Comparison of ENCODE assay signal across 9 cellular contexts in genomic region chr11:10623797-10624761, GRCh38. TPM values are rescaled to one million over a fixed set of nuclear protein-coding genes. Genes with fewer than 3 reads are reported as not detected.
DNase-seq lines count a peak whose midpoint lies in the region; ATAC-seq and TF ChIP-seq lines count a peak whose summit lies in the region.
"Had no signal": no experiment of that assay in that cellular context is flagged by ENCODE, and none has a peak within 500 bp of the region (broad histone marks: within the 10 kb centered on the region; RNA-seq: fewer than 3 reads in every experiment).

No MANE protein-coding gene starts in this region.

- TF ChIP-seq POLR2A in heart left ventricle (IDR thresholded peaks at IDR 0.05): no peak

- H3K36me3 Mint-ChIP-seq in stimulated activated effector memory CD8-positive, alpha-beta T cell treated with anti-CD3 and anti-CD28 coated beads, Interleukin-12 subunit alpha, Interleukin-12 subunit beta, amount 100 ng/mL, for 72 hours: no peaks in the 10 kb centered on the region
- H3K36me3 Mint-ChIP-seq: natural killer cell had no signal

- H3K4me3 ChIP-seq in heart left ventricle: no peak overlapping the region

- in situ Hi-C loops in Caki2 (cut with HindIII; ENCODE audit: low pct_unique_long_range_greater_than_20kb, low sequenced_read_pairs): no loop called here

- intact Hi-C loops in heart left ventricle (cut with DNase I): loop anchor here in 7 of 10 donors (1.0 to 10.0 kb wide), 4 partner anchors 108 to 111 kb away; no protein-coding TSS in a partner anchor

- peak overlapping the region; percentile 71 for H3K27ac Mint-ChIP-seq in stimulated activated effector memory CD8-positive, alpha-beta T cell treated with anti-CD3 and anti-CD28 coated beads, Interleukin-12 subunit alpha, Interleukin-12 subunit beta, amount 100 ng/mL, for 72 hours

- H3K27ac ChIP-seq in heart left ventricle: peak overlapping the region in 5 of 12 donors; percentile 1 to 85 (median 26)

- H3K9me3 Mint-ChIP-seq in stimulated activated effector memory CD8-positive, alpha-beta T cell treated with anti-CD3 and anti-CD28 coated beads, Interleukin-12 subunit alpha, Interleukin-12 subunit beta, amount 100 ng/mL, for 72 hours: no peaks in the 10 kb centered on the region
- H3K9me3 Mint-ChIP-seq: natural killer cell had no signal

- H3K36me3 ChIP-seq in heart left ventricle: no peaks in the 10 kb centered on the region

- no peak overlapping the region for H3K4me3 Mint-ChIP-seq in stimulated activated effector memory CD8-positive, alpha-beta T cell treated with anti-CD3 and anti-CD28 coated beads, Interleukin-12 subunit alpha, Interleukin-12 subunit beta, amount 100 ng/mL, for 72 hours
- H3K4me3 Mint-ChIP-seq: natural killer cell had no signal

- peak; percentile 26 for DNase-seq in Caki2 (ENCODE audit: low read depth)
- peak; percentile 17 for DNase-seq in HK-2 (ENCODE audit: unreplicated experiment)
- DNase-seq in UCSD-AML1 (lab: John Stamatoyannopoulos, UW; ENCODE audit: unreplicated experiment): peak; percentile 64
- DNase-seq in heart left ventricle: peak in 1 of 5 donors; percentile 41
- DNase-seq in stimulated activated effector memory CD8-positive, alpha-beta T cell treated with anti-CD3 and anti-CD28 coated beads, Interleukin-12 subunit alpha, Interleukin-12 subunit beta, amount 100 ng/mL, for 72 hours (ENCODE audit: low spot score in 2 of 2): no peak
- DNase-seq in GM19240 (ENCODE audit: insufficient read length, low spot score): no peak
- no peak for DNase-seq in NOMO-1 treated with dmso at 0.1 percent for 144 hours (lab: John Stamatoyannopoulos, UW; ENCODE audit: unreplicated experiment)
- DNase-seq in amniotic stem cell (lab: John Stamatoyannopoulos, UW): no peak
- DNase-seq: natural killer cell had no signal

- peaks cover 12% of the 10 kb centered on the region for H3K4me1 Mint-ChIP-seq in stimulated activated effector memory CD8-positive, alpha-beta T cell treated with anti-CD3 and anti-CD28 coated beads, Interleukin-12 subunit alpha, Interleukin-12 subunit beta, amount 100 ng/mL, for 72 hours

- 84 to 93% (median 87%) methylated on average over 8 to 11 of the region's 11 CpGs for WGBS in heart left ventricle, 4 donors

- ATAC-seq in heart left ventricle: peak in 2 of 4 donors; percentile 26 to 43
- ATAC-seq in stimulated activated effector memory CD8-positive, alpha-beta T cell treated with anti-CD3 and anti-CD28 coated beads, Interleukin-12 subunit alpha, Interleukin-12 subunit beta, amount 100 ng/mL, for 72 hours: no peak

- peak; percentile 25 to 60 (median 37) for TF ChIP-seq CTCF in heart left ventricle (IDR thresholded peaks at IDR 0.05)

- H3K4me1 ChIP-seq in heart left ventricle: peaks cover 0 to 33% (median 3%) of the 10 kb centered on the region in 12 donors

- no peaks in the 10 kb centered on the region for H3K27me3 ChIP-seq in heart left ventricle

- H3K9me3 ChIP-seq in heart left ventricle: no peaks in the 10 kb centered on the region

RNA-seq across cellular contexts. Expression of gene LYVE1, which starts 55.6 kb away (rescaled TPM):
- total RNA-seq in Caki2 (2014; rRNA removed; shearing (Covaris generic); ENCODE audit: low replicate concordance): not detected in 2 replicates
- 100 to 1,000 TPM in 1 of 9 donors, 10 to 100 TPM in 7, 1 to 10 TPM in 1; 8.1 to 163 (median 36.6) TPM for total RNA-seq in heart left ventricle
- 10 to 100 TPM in 1 of 2 donors, 1 to 10 TPM in 1; 8.5 to 15.5 TPM for polyA plus RNA-seq in heart left ventricle
- total RNA-seq: natural killer cell had no signal

Comparison
In these comparisons a context has a peak if more than half of its experiments do, and no peak if none do; other contexts are left out.
1. DNase-seq: peak in Caki2 (single experiment), HK-2 (single experiment) and UCSD-AML1 (single experiment); none in stimulated activated effector memory CD8-positive, alpha-beta T cell treated with anti-CD3 and anti-CD28 coated beads, Interleukin-12 subunit alpha, Interleukin-12 subunit beta, amount 100 ng/mL, for 72 hours (0 of 2), GM19240 (single experiment), NOMO-1 treated with dmso at 0.1 percent for 144 hours (single experiment) and amniotic stem cell (single experiment).